In genomic region chr14:31312934-31313333, GRCh38 we compare ENCODE assay signal across 19 cellular contexts.
DNase-seq lines count a peak whose midpoint lies in the region; ATAC-seq and TF ChIP-seq lines count a peak whose summit lies in the region.
"Had no signal": no experiment of that assay in that cellular context is flagged by ENCODE, and none has a peak within 500 bp of the region (broad histone marks: within the 10 kb centered on the region; RNA-seq: fewer than 3 reads in every experiment).

No MANE protein-coding gene starts in this region.

- no peak for TF ChIP-seq CTCF in Loucy (conservative IDR thresholded peaks at IDR 0.05; ENCODE audit: low read length)
- TF ChIP-seq CTCF in mucosa of descending colon (IDR thresholded peaks at IDR 0.05) = no peak

- no peaks in the 10 kb centered on the region for H3K27me3 ChIP-seq in Loucy (ENCODE audit: insufficient read depth, low read length, poor library complexity, severe bottlenecking)

- intact Hi-C loops in mucosa of descending colon (cut with DNase I, micrococcal nuclease) = no loop called here

- no peak overlapping the region for H3K4me3 ChIP-seq in Jurkat, Clone E6-1 (ENCODE audit: low read length)
- H3K4me3 ChIP-seq in Loucy (ENCODE audit: low read length, poor library complexity, severe bottlenecking) (no peak overlapping the region), mucosa of descending colon (no peak overlapping the region)
- H3K4me3 ChIP-seq: A549, GM12878, GM23248 had no signal

- no peaks in the 10 kb centered on the region for H3K4me1 Mint-ChIP-seq in activated T-helper 17 cell treated with anti-CD3 and anti-CD28 coated beads, Interleukin-2, amount 50 U/mL, for 72 hours

- H3K4me3 Mint-ChIP-seq in activated T-helper 17 cell treated with anti-CD3 and anti-CD28 coated beads, Interleukin-2, amount 50 U/mL, for 72 hours = no peak overlapping the region
- H3K4me3 Mint-ChIP-seq: CD4-positive, alpha-beta memory T cell had no signal

- H3K27me3 Mint-ChIP-seq in activated T-helper 17 cell treated with anti-CD3 and anti-CD28 coated beads, Interleukin-2, amount 50 U/mL, for 72 hours = no peaks in the 10 kb centered on the region
- H3K27me3 Mint-ChIP-seq: CD4-positive, alpha-beta memory T cell had no signal

- H3K9ac ChIP-seq in Loucy (ENCODE audit: low read depth, low read length, poor library complexity, severe bottlenecking) = no peak overlapping the region
- H3K9ac ChIP-seq: GM23248 had no signal

- peaks cover 65% of the 10 kb centered on the region for H3K36me3 Mint-ChIP-seq in activated T-helper 17 cell treated with anti-CD3 and anti-CD28 coated beads, Interleukin-2, amount 50 U/mL, for 72 hours (ENCODE audit: low read depth)

- no peaks in the 10 kb centered on the region for H3K9me3 ChIP-seq in Loucy (ENCODE audit: insufficient read depth, low read depth, low read length)
- no peaks in the 10 kb centered on the region for H3K9me3 ChIP-seq in mucosa of descending colon
- H3K9me3 ChIP-seq: A549, Caco-2 had no signal

- H3K9me3 Mint-ChIP-seq in activated T-helper 17 cell treated with anti-CD3 and anti-CD28 coated beads, Interleukin-2, amount 50 U/mL, for 72 hours = no peaks in the 10 kb centered on the region
- H3K9me3 Mint-ChIP-seq: CD4-positive, alpha-beta memory T cell had no signal

- ATAC-seq in mucosa of descending colon = peak; percentile 96
- ATAC-seq in activated T-helper 17 cell treated with anti-CD3 and anti-CD28 coated beads, Interleukin-2, amount 50 U/mL, for 72 hours (replicated peaks) = no peak
- ATAC-seq: A549, GM12878 had no signal

- DNase-seq in HT-29 (ENCODE audit: low spot score) = peak; percentile 53
- DNase-seq in Jurkat, Clone E6-1 (ENCODE audit: low read depth, low spot score) = peak; percentile 23
- DNase-seq in mucosa of descending colon = peak in 1 of 3 donors; percentile 38
- no peak for DNase-seq in DMS 273 treated with DMSO at 0.1 percent for 48 hours (lab: John Stamatoyannopoulos, UW)
- DNase-seq in activated CD4-positive, alpha-beta T cell treated with anti-CD3 and anti-CD28 coated beads for 48 hours = no peak
- DNase-seq: 8988T; C1 segment of cervical spinal cord; Caco-2; CD4-positive, alpha-beta memory T cell; DMS79; EL; GDM1; GM23248; H7; HCEC 1CT had no signal

- no peaks in the 10 kb centered on the region for H3K79me2 ChIP-seq in Loucy (ENCODE audit: insufficient read depth, low read length)

- no peaks in the 10 kb centered on the region for H3K9me2 ChIP-seq in Loucy (replicated peaks; ENCODE audit: low read depth, low read length)

- H3K36me3 ChIP-seq in Loucy (ENCODE audit: insufficient read depth, low read length) = no peaks in the 10 kb centered on the region
- peaks cover 4% of the 10 kb centered on the region for H3K36me3 ChIP-seq in mucosa of descending colon (ENCODE audit: low read depth)

- H3K4me1 ChIP-seq in Loucy (ENCODE audit: insufficient read depth, low read length, poor library complexity, severe bottlenecking) (peaks cover 12% of the 10 kb centered on the region), mucosa of descending colon (ENCODE audit: low read depth) (peaks cover 7% of the 10 kb centered on the region)
- H3K4me1 ChIP-seq: A549, Caco-2 had no signal

- H3F3A ChIP-seq in Loucy (ENCODE audit: low read depth) = no peaks in the 10 kb centered on the region

- H3K27ac Mint-ChIP-seq in activated T-helper 17 cell treated with anti-CD3 and anti-CD28 coated beads, Interleukin-2, amount 50 U/mL, for 72 hours = no peak overlapping the region

- peak overlapping the region; percentile 18 for H3K4me2 ChIP-seq in Loucy (ENCODE audit: low read depth, low read length, poor library complexity, severe bottlenecking)
- H3K4me2 ChIP-seq: A549 had no signal

- H4K20me1 ChIP-seq in Loucy (ENCODE audit: insufficient read depth, low read length, poor library complexity, severe bottlenecking) = no peaks in the 10 kb centered on the region

- no peak overlapping the region for H2AFZ ChIP-seq in Loucy (ENCODE audit: low read length)
- H2AFZ ChIP-seq: GM23248 had no signal

Comparison
In these comparisons a context has a peak if more than half of its experiments do, and no peak if none do; other contexts are left out.
1. DNase-seq: peak in HT-29 (single experiment) and Jurkat, Clone E6-1 (single experiment); none in DMS 273 treated with DMSO at 0.1 percent for 48 hours (single experiment) and activated CD4-positive, alpha-beta T cell treated with anti-CD3 and anti-CD28 coated beads for 48 hours (single experiment).